ENCODE assay signal across 1 cellular context in genomic region chr14:24275524-24276139, GRCh38.
TF ChIP-seq lines count a peak whose summit lies in the region.

No MANE protein-coding gene starts in this region.

TF ChIP-seq in HepG2, 621 proteins besides CTCF, POLR2A, EP300 and RAD21 (continues in another document):
- TF ChIP-seq TARDBP (CRISPR knock-in tag; IDR thresholded peaks at IDR 0.05): no peak
- TF ChIP-seq STAG1 (CRISPR knock-in tag; IDR thresholded peaks at IDR 0.05): 0 out of 2 replicates have a peak, but pooled peaks have one; percentile 12
- TF ChIP-seq MYC (CRISPR knock-in tag; IDR thresholded peaks at IDR 0.05; ENCODE audit: borderline replicate concordance): peak; percentile 51; the same call in 1 of the 2 replicates
- TF ChIP-seq HMGXB3 (CRISPR knock-in tag; IDR thresholded peaks at IDR 0.05; ENCODE audit: borderline replicate concordance): 0 out of 2 replicates have a peak, but pooled peaks have one; percentile 18
- TF ChIP-seq TP53 (CRISPR knock-in tag; conservative IDR thresholded peaks at IDR 0.05): no peak
- 0 out of 2 replicates have a peak, but pooled peaks have one; percentile 29 for TF ChIP-seq MXD3 (CRISPR knock-in tag; IDR thresholded peaks at IDR 0.05)
- no peak for TF ChIP-seq ZBTB40 (IDR thresholded peaks at IDR 0.05)
- TF ChIP-seq ZBTB40 (CRISPR knock-in tag; IDR thresholded peaks at IDR 0.05): peak; percentile 21; the same call in 1 of the 2 replicates
- peak; percentile 19 for TF ChIP-seq XRCC5 (optimal IDR thresholded peaks at IDR 0.05; ENCODE audit: low read length)
- TF ChIP-seq MTERF4 (CRISPR knock-in tag; IDR thresholded peaks at IDR 0.05): no peak
- no peak for TF ChIP-seq HNRNPK (IDR thresholded peaks at IDR 0.05; ENCODE audit: low read depth, low read length, poor library complexity, severe bottlenecking)
- 0 out of 2 replicates have a peak, but pooled peaks have one; percentile 14 for TF ChIP-seq ZFX (CRISPR knock-in tag; IDR thresholded peaks at IDR 0.05; ENCODE audit: low read depth)
- TF ChIP-seq ZMYM2 (CRISPR knock-in tag; IDR thresholded peaks at IDR 0.05): no peak
- TF ChIP-seq ZNF768 (CRISPR knock-in tag; IDR thresholded peaks at IDR 0.05): peak; percentile 42; the same call in 1 of the 2 replicates
- no peak for TF ChIP-seq NFE2L1 (CRISPR knock-in tag; IDR thresholded peaks at IDR 0.05; ENCODE audit: borderline replicate concordance)
- no peak for TF ChIP-seq ZNF746 (CRISPR knock-in tag; IDR thresholded peaks at IDR 0.05)
- 0 out of 2 replicates have a peak, but pooled peaks have one; percentile 50 for TF ChIP-seq KDM5B (CRISPR knock-in tag; IDR thresholded peaks at IDR 0.05; ENCODE audit: borderline replicate concordance)
- no peak for TF ChIP-seq CEBPB (IDR thresholded peaks at IDR 0.05; ENCODE audit: borderline replicate concordance, low read depth, low read length)
- 0 out of 2 replicates have a peak, but pooled peaks have one; percentile 27 for TF ChIP-seq HOXA3 (CRISPR knock-in tag; IDR thresholded peaks at IDR 0.05)
- peak; percentile 31 for TF ChIP-seq ZSCAN31 (CRISPR knock-in tag; IDR thresholded peaks at IDR 0.05; ENCODE audit: low read depth)
- no peak for TF ChIP-seq ZNF878 (CRISPR knock-in tag; IDR thresholded peaks at IDR 0.05)
- TF ChIP-seq SMC3 (IDR thresholded peaks at IDR 0.05; ENCODE audit: low read length): peak; percentile 6; the same call in 1 of the 2 replicates
- peak; percentile 46; the same call in 1 of the 2 replicates for TF ChIP-seq ZFY (CRISPR knock-in tag; IDR thresholded peaks at IDR 0.05)
- TF ChIP-seq HMGXB4 (CRISPR knock-in tag; IDR thresholded peaks at IDR 0.05; ENCODE audit: borderline replicate concordance in 1 of 2, low read depth in 1 of 2): peak in 1 of 2 experiments; percentile 56; a peak in 1 of 4 replicates
- no peak for TF ChIP-seq PHF21A (CRISPR knock-in tag; IDR thresholded peaks at IDR 0.05)
- TF ChIP-seq ZNF143 (CRISPR knock-in tag; IDR thresholded peaks at IDR 0.05): 0 out of 2 replicates have a peak, but pooled peaks have one; percentile 26
- peak; percentile 58 for TF ChIP-seq ZNF687 (CRISPR knock-in tag; IDR thresholded peaks at IDR 0.05)
- TF ChIP-seq ZNF331 (CRISPR knock-in tag; IDR thresholded peaks at IDR 0.05): 0 out of 2 replicates have a peak, but pooled peaks have one; percentile 14
- 0 out of 2 replicates have a peak, but pooled peaks have one; percentile 20 for TF ChIP-seq CBX5 (CRISPR knock-in tag; IDR thresholded peaks at IDR 0.05; ENCODE audit: borderline replicate concordance)
- 0 out of 2 replicates have a peak, but pooled peaks have one; percentile 45 for TF ChIP-seq ZNF567 (CRISPR knock-in tag; IDR thresholded peaks at IDR 0.05; ENCODE audit: borderline replicate concordance)
- 0 out of 2 replicates have a peak, but pooled peaks have one; percentile 8 for TF ChIP-seq POGK (CRISPR knock-in tag; conservative IDR thresholded peaks at IDR 0.05)
- TF ChIP-seq ZNF788 (CRISPR knock-in tag; IDR thresholded peaks at IDR 0.05; ENCODE audit: borderline replicate concordance): peak; percentile 27; the same call in 1 of the 2 replicates
- TF ChIP-seq ZNF326 (CRISPR knock-in tag; IDR thresholded peaks at IDR 0.05; ENCODE audit: borderline replicate concordance): 0 out of 2 replicates have a peak, but pooled peaks have one; percentile 55
